In the genomic region with DNA sequence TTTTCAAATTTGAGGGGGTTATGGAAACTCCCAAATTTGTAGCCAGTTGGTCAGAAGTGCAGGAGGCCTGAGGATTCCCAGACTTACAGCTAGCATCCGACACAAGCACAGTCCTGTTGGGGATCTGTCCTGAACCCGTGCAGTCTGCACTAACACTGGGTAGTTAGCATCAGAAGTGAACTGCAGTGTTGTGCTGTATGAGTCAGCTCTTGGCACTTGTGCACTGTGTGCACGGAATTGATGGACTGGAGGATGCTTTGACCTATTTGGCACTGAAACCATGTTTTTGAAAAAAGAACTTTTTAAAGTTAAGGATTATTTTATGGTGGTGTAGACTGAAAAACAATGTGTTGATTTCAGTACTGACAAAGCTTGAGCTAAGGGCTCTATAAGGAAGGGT, we compare ENCODE assay signal across 13 cellular contexts.
DNase-seq lines count a peak whose midpoint lies in the region; ATAC-seq and TF ChIP-seq lines count a peak whose summit lies in the region.
"Had no signal": no experiment of that assay in that cellular context is flagged by ENCODE, and none has a peak within 500 bp of the region (broad histone marks: within the 10 kb centered on the region; RNA-seq: fewer than 3 reads in every experiment).

No MANE protein-coding gene starts in this region.

- TF ChIP-seq POLR2A in heart left ventricle (IDR thresholded peaks at IDR 0.05) = no peak

- WGBS in heart left ventricle, 4 donors = 24 to 48% (median 37%) methylated on average over 3 of the region's 3 CpGs

- H3K27ac ChIP-seq in brain microvascular endothelial cell (no peak overlapping the region), heart left ventricle (peak overlapping the region in 2 of 12 donors; percentile 9 to 14)
- no peak overlapping the region for H3K27ac ChIP-seq in CD4-positive, alpha-beta memory T cell (ENCODE audit: low read depth, low read length)
- H3K27ac ChIP-seq: BLaER1 had no signal

- H3K27ac Mint-ChIP-seq in CD4-positive, alpha-beta memory T cell = no peak overlapping the region

- POLR2A ChIA-PET in CD4-positive, alpha-beta memory T cell (lab: Charles Lee; ENCODE audit: partially characterized antibody) = no interaction called here

- peak; percentile 83 to 95 (median 90) for ATAC-seq in heart left ventricle
- ATAC-seq in sciatic nerve = peak; percentile 94
- no peak for ATAC-seq in HG02678 (IDR thresholded peaks at IDR 0.05; ENCODE audit: unreplicated experiment)
- no peak for ATAC-seq in GM18867 (IDR thresholded peaks at IDR 0.05; ENCODE audit: unreplicated experiment)

- no peaks in the 10 kb centered on the region for H3K4me1 Mint-ChIP-seq in CD4-positive, alpha-beta memory T cell

- H3K27me3 ChIP-seq in brain microvascular endothelial cell (replicated peaks) (no peaks in the 10 kb centered on the region), heart left ventricle (no peaks in the 10 kb centered on the region)
- H3K27me3 ChIP-seq in CD4-positive, alpha-beta memory T cell (ENCODE audit: insufficient read depth, low read length) = peaks cover 5% of the 10 kb centered on the region
- H3K27me3 ChIP-seq: BLaER1 had no signal

- TF ChIP-seq CTCF in brain microvascular endothelial cell (IDR thresholded peaks at IDR 0.05; ENCODE audit: low read depth, low read length, missing control alignments) (no peak), heart left ventricle (IDR thresholded peaks at IDR 0.05) (no peak)

- no peaks in the 10 kb centered on the region for H3K36me3 Mint-ChIP-seq in CD4-positive, alpha-beta memory T cell

- H3K4me3 Mint-ChIP-seq in CD4-positive, alpha-beta memory T cell = no peak overlapping the region

- DNase-seq in G401 (ENCODE audit: low spot score) (peak; percentile 47), brain microvascular endothelial cell (peak; percentile 29), heart left ventricle (peak in 4 of 5 donors; percentile 25 to 71 (median 50)), sciatic nerve (ENCODE audit: low spot score) (no peak), dedifferentiated amniotic fluid mesenchymal stem cell (ENCODE audit: extremely low spot score) (no peak)
- no peak for DNase-seq in CD4-positive, alpha-beta memory T cell
- DNase-seq: activated gamma-delta T cell treated with Interleukin-2 at 50 U/mL for 16 hours, NCI-H1092, NCI-H748 treated with DMSO at 0.1 percent for 48 hours, trophoblast cell had no signal

- in situ Hi-C loops in G401 (cut with HindIII; ENCODE audit: low sequenced_read_pairs) = no loop called here
- in situ Hi-C loops in brain microvascular endothelial cell (cut with HindIII; ENCODE audit: low pct_ligation_motif_present, low sequenced_read_pairs) = no loop called here

- H3K9me3 ChIP-seq in heart left ventricle = no peaks in the 10 kb centered on the region
- H3K9me3 ChIP-seq in CD4-positive, alpha-beta memory T cell (ENCODE audit: control insufficient read depth in 1 of 2, low read length in 2 of 2) = no peaks in the 10 kb centered on the region
- H3K9me3 ChIP-seq: BLaER1 had no signal

- H3K36me3 ChIP-seq in brain microvascular endothelial cell (replicated peaks) (no peaks in the 10 kb centered on the region), heart left ventricle (no peaks in the 10 kb centered on the region)
- no peaks in the 10 kb centered on the region for H3K36me3 ChIP-seq in CD4-positive, alpha-beta memory T cell (ENCODE audit: insufficient read depth, low read length)
- H3K36me3 ChIP-seq: BLaER1 had no signal

- CTCF ChIA-PET in CD4-positive, alpha-beta memory T cell (lab: Charles Lee; ENCODE audit: partially characterized antibody) = no interaction called here

- H3K4me3 ChIP-seq in brain microvascular endothelial cell (ENCODE audit: low read depth, low read length) (no peak overlapping the region), heart left ventricle (no peak overlapping the region)
- no peak overlapping the region for H3K4me3 ChIP-seq in CD4-positive, alpha-beta memory T cell (ENCODE audit: low read length in 2 of 2)
- H3K4me3 ChIP-seq: BLaER1 had no signal

- peaks cover 0 to 3% of the 10 kb centered on the region in 2 donors for H3K27me3 Mint-ChIP-seq in CD4-positive, alpha-beta memory T cell

- peaks cover 0 to 49% (median 20%) of the 10 kb centered on the region in 12 donors for H3K4me1 ChIP-seq in heart left ventricle
- no peaks in the 10 kb centered on the region for H3K4me1 ChIP-seq in CD4-positive, alpha-beta memory T cell (ENCODE audit: insufficient read depth, low read length)
- H3K4me1 ChIP-seq: BLaER1 had no signal

- intact Hi-C loops in heart left ventricle (cut with DNase I) = no loop called here
- intact Hi-C loops in sciatic nerve (cut with DNase I) = no loop called here
- intact Hi-C loops in CD4-positive, alpha-beta memory T cell (cut with micrococcal nuclease) = no loop called here

- H3K9me3 Mint-ChIP-seq in CD4-positive, alpha-beta memory T cell = peaks cover 0 to 3% (median 0%) of the 10 kb centered on the region in 8 donors

Comparison
In these comparisons a context has a peak if more than half of its experiments do, and no peak if none do; other contexts are left out.
1. DNase-seq: peak in G401 (single experiment), brain microvascular endothelial cell (single experiment) and heart left ventricle (4 of 5); none in sciatic nerve (single experiment), dedifferentiated amniotic fluid mesenchymal stem cell (single experiment) and CD4-positive, alpha-beta memory T cell (0 of 5).
2. ATAC-seq: peak in heart left ventricle (4 of 4) and sciatic nerve (single experiment); none in HG02678 (single experiment) and GM18867 (single experiment).